13 cellular contexts compared by ENCODE assay signal in genomic region chr10:62266611-62267010, GRCh38. TPM values are rescaled to one million over a fixed set of nuclear protein-coding genes. Genes with fewer than 3 reads are reported as not detected.
DNase-seq lines count a peak whose midpoint lies in the region; ATAC-seq, FAIRE-seq and TF ChIP-seq lines count a peak whose summit lies in the region.
"Had no signal": no experiment of that assay in that cellular context is flagged by ENCODE, and none has a peak within 500 bp of the region (broad histone marks: within the 10 kb centered on the region; RNA-seq: fewer than 3 reads in every experiment).

No MANE protein-coding gene starts in this region.

- no peak overlapping the region for H2AFZ ChIP-seq in astrocyte (ENCODE audit: low read depth, low read length)

- H3K4me3 Mint-ChIP-seq in astrocyte (ENCODE audit: unreplicated experiment), result peak overlapping the region; percentile 92
- H3K4me3 Mint-ChIP-seq in nephron progenitor cell, result peak overlapping the region; percentile 95

- peak; percentile 49 for DNase-seq in DMS53 treated with DMSO at 0.1 percent for 48 hours (lab: John Stamatoyannopoulos, UW; ENCODE audit: unreplicated experiment)
- no peak for DNase-seq in NB4 (ENCODE audit: low read depth)
- no peak for DNase-seq in astrocyte (ENCODE audit: low read depth)
- DNase-seq in nephron progenitor cell, result no peak
- no peak for DNase-seq in heart left ventricle
- no peak for DNase-seq in colonic mucosa
- DNase-seq: C1 segment of cervical spinal cord; central memory CD4-positive, alpha-beta T cell; left colon; SHP77 had no signal

- H3K79me2 ChIP-seq in astrocyte (ENCODE audit: insufficient read depth, low read length), result peaks cover 15% of the 10 kb centered on the region

- TF ChIP-seq POLR2A in NB4 (IDR thresholded peaks at IDR 0.05; ENCODE audit: extremely low read depth, insufficient read length) (no peak), heart left ventricle (IDR thresholded peaks at IDR 0.05) (no peak)

- H3K36me3 Mint-ChIP-seq in astrocyte (ENCODE audit: low read depth, unreplicated experiment), result no peaks in the 10 kb centered on the region
- H3K36me3 Mint-ChIP-seq in nephron progenitor cell (ENCODE audit: low read depth), result peaks cover 6% of the 10 kb centered on the region

- H3K4me2 ChIP-seq in astrocyte (ENCODE audit: low read length), result peak overlapping the region; percentile 96

- no peaks in the 10 kb centered on the region for H4K20me1 ChIP-seq in astrocyte (ENCODE audit: insufficient read depth, low read length)

- H3K4me3 ChIP-seq in NB4 (ENCODE audit: low read depth, low read length), result peak overlapping the region; percentile 81
- no peak overlapping the region for H3K4me3 ChIP-seq in astrocyte (ENCODE audit: insufficient read depth, low read depth, low read length)
- H3K4me3 ChIP-seq in heart left ventricle, result no peak overlapping the region
- H3K4me3 ChIP-seq in colonic mucosa, result no peak overlapping the region

- FAIRE-seq in astrocyte (lab: Jason Lieb, UNC), result no peak
- FAIRE-seq: TTC549 had no signal

- 74 to 80% (median 75%) methylated on average over 3 of the region's 3 CpGs for WGBS in heart left ventricle, 4 donors

- H3K27me3 ChIP-seq in astrocyte (ENCODE audit: insufficient read depth, low read length), result no peaks in the 10 kb centered on the region
- H3K27me3 ChIP-seq in heart left ventricle, result peaks cover 0 to 27% (median 4%) of the 10 kb centered on the region in 9 donors
- H3K27me3 ChIP-seq in colonic mucosa, result no peaks in the 10 kb centered on the region

- H3K4me1 Mint-ChIP-seq in astrocyte (ENCODE audit: low read depth, unreplicated experiment) (peaks cover 38% of the 10 kb centered on the region), nephron progenitor cell (peaks cover 59% of the 10 kb centered on the region)

- no peaks in the 10 kb centered on the region for H3K9me3 Mint-ChIP-seq in astrocyte (ENCODE audit: unreplicated experiment)
- no peaks in the 10 kb centered on the region for H3K9me3 Mint-ChIP-seq in nephron progenitor cell
- H3K9me3 Mint-ChIP-seq: activated naive CD4-positive, alpha-beta T cell treated with anti-CD3 and anti-CD28 coated beads, Interleukin-2, amount 50 U/mL, for 72 hours had no signal

- H3K36me3 ChIP-seq in astrocyte (ENCODE audit: insufficient read depth, low read length), result no peaks in the 10 kb centered on the region
- no peaks in the 10 kb centered on the region for H3K36me3 ChIP-seq in heart left ventricle
- H3K36me3 ChIP-seq in colonic mucosa, result no peaks in the 10 kb centered on the region

- H3K27me3 Mint-ChIP-seq in astrocyte (ENCODE audit: low read depth, unreplicated experiment) (no peaks in the 10 kb centered on the region), nephron progenitor cell (ENCODE audit: low read depth, poor library complexity) (peaks cover 21% of the 10 kb centered on the region)

- ATAC-seq in heart left ventricle, result no peak
- ATAC-seq in GM21786 (IDR thresholded peaks at IDR 0.05; ENCODE audit: unreplicated experiment), result no peak
- ATAC-seq: activated naive CD4-positive, alpha-beta T cell treated with anti-CD3 and anti-CD28 coated beads, Interleukin-2, amount 50 U/mL, for 72 hours; left colon had no signal

- no peak overlapping the region for H3K9ac ChIP-seq in astrocyte (ENCODE audit: low read length)
- H3K9ac ChIP-seq in colonic mucosa (ENCODE audit: low read depth in 2 of 2, low read length in 2 of 2), result no peak overlapping the region

- H3K4me1 ChIP-seq in astrocyte (ENCODE audit: insufficient read depth, low read length) (no peaks in the 10 kb centered on the region), heart left ventricle (peaks cover 0 to 16% (median 6%) of the 10 kb centered on the region in 12 donors), colonic mucosa (peaks cover 4% of the 10 kb centered on the region)

- intact Hi-C loops in heart left ventricle (cut with DNase I) (no loop called here), colonic mucosa (cut with DNase I) (no loop called here)

- H3K27ac ChIP-seq in astrocyte (ENCODE audit: low read depth, low read length) (no peak overlapping the region), heart left ventricle (no peak overlapping the region), colonic mucosa (no peak overlapping the region)

- TF ChIP-seq CTCF in NB4 (IDR thresholded peaks at IDR 0.05; ENCODE audit: low read depth, low read length), result no peak
- TF ChIP-seq CTCF in astrocyte (IDR thresholded peaks at IDR 0.05; ENCODE audit: insufficient read depth, low read depth, low read length), result no peak
- TF ChIP-seq CTCF in nephron progenitor cell (IDR thresholded peaks at IDR 0.05), result no peak
- TF ChIP-seq CTCF in heart left ventricle (IDR thresholded peaks at IDR 0.05), result no peak
- TF ChIP-seq CTCF in colonic mucosa (IDR thresholded peaks at IDR 0.05), result no peak

- H3K27ac Mint-ChIP-seq in astrocyte (ENCODE audit: unreplicated experiment) (no peak overlapping the region), nephron progenitor cell (no peak overlapping the region)
- H3K27ac Mint-ChIP-seq: activated naive CD4-positive, alpha-beta T cell treated with anti-CD3 and anti-CD28 coated beads, Interleukin-2, amount 50 U/mL, for 72 hours had no signal

- no peaks in the 10 kb centered on the region for H3K9me3 ChIP-seq in astrocyte (ENCODE audit: insufficient read depth, low read depth, low read length)
- no peaks in the 10 kb centered on the region for H3K9me3 ChIP-seq in heart left ventricle
- no peaks in the 10 kb centered on the region for H3K9me3 ChIP-seq in colonic mucosa

RNA-seq across cellular contexts. Expression of gene RTKN2, which starts 2.0 kb away (rescaled TPM):
- total RNA-seq in astrocyte (8.4 and 8.9 TPM in 2 replicates), heart left ventricle (under 1 TPM in 5 of 9 donors, not detected in 4; 0.04 to 0.14 (median 0.12) TPM), colonic mucosa (1 to 10 TPM; 3.2 to 7.4 TPM)
- under 1 TPM in 1 of 2 donors, not detected in 1; 0.01 TPM for polyA plus RNA-seq in heart left ventricle
